In the genomic region with DNA sequence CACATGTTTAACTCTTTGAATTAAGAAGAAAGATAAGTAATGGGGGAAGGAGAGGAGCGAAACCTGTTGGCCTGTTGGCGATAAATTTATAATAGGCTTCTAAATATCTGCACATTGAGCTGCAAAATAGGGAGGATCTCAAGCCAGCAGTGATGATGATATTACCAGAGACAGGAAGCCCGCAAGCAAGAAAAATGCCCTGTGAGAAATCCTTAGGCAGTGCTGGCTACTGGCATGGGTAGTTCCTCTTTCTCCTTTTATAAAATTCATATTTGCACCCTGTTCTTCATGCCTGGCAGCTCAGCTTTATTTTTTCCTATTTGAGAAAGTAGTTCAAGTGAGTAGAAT, we compare ENCODE assay signal across 2 cellular contexts.
TF ChIP-seq lines count a peak whose summit lies in the region.

No MANE protein-coding gene starts in this region.

TF ChIP-seq in H1, 55 proteins besides CTCF, POLR2A, EP300 and RAD21 (continued from another document):
- TF ChIP-seq, protein P1, sequence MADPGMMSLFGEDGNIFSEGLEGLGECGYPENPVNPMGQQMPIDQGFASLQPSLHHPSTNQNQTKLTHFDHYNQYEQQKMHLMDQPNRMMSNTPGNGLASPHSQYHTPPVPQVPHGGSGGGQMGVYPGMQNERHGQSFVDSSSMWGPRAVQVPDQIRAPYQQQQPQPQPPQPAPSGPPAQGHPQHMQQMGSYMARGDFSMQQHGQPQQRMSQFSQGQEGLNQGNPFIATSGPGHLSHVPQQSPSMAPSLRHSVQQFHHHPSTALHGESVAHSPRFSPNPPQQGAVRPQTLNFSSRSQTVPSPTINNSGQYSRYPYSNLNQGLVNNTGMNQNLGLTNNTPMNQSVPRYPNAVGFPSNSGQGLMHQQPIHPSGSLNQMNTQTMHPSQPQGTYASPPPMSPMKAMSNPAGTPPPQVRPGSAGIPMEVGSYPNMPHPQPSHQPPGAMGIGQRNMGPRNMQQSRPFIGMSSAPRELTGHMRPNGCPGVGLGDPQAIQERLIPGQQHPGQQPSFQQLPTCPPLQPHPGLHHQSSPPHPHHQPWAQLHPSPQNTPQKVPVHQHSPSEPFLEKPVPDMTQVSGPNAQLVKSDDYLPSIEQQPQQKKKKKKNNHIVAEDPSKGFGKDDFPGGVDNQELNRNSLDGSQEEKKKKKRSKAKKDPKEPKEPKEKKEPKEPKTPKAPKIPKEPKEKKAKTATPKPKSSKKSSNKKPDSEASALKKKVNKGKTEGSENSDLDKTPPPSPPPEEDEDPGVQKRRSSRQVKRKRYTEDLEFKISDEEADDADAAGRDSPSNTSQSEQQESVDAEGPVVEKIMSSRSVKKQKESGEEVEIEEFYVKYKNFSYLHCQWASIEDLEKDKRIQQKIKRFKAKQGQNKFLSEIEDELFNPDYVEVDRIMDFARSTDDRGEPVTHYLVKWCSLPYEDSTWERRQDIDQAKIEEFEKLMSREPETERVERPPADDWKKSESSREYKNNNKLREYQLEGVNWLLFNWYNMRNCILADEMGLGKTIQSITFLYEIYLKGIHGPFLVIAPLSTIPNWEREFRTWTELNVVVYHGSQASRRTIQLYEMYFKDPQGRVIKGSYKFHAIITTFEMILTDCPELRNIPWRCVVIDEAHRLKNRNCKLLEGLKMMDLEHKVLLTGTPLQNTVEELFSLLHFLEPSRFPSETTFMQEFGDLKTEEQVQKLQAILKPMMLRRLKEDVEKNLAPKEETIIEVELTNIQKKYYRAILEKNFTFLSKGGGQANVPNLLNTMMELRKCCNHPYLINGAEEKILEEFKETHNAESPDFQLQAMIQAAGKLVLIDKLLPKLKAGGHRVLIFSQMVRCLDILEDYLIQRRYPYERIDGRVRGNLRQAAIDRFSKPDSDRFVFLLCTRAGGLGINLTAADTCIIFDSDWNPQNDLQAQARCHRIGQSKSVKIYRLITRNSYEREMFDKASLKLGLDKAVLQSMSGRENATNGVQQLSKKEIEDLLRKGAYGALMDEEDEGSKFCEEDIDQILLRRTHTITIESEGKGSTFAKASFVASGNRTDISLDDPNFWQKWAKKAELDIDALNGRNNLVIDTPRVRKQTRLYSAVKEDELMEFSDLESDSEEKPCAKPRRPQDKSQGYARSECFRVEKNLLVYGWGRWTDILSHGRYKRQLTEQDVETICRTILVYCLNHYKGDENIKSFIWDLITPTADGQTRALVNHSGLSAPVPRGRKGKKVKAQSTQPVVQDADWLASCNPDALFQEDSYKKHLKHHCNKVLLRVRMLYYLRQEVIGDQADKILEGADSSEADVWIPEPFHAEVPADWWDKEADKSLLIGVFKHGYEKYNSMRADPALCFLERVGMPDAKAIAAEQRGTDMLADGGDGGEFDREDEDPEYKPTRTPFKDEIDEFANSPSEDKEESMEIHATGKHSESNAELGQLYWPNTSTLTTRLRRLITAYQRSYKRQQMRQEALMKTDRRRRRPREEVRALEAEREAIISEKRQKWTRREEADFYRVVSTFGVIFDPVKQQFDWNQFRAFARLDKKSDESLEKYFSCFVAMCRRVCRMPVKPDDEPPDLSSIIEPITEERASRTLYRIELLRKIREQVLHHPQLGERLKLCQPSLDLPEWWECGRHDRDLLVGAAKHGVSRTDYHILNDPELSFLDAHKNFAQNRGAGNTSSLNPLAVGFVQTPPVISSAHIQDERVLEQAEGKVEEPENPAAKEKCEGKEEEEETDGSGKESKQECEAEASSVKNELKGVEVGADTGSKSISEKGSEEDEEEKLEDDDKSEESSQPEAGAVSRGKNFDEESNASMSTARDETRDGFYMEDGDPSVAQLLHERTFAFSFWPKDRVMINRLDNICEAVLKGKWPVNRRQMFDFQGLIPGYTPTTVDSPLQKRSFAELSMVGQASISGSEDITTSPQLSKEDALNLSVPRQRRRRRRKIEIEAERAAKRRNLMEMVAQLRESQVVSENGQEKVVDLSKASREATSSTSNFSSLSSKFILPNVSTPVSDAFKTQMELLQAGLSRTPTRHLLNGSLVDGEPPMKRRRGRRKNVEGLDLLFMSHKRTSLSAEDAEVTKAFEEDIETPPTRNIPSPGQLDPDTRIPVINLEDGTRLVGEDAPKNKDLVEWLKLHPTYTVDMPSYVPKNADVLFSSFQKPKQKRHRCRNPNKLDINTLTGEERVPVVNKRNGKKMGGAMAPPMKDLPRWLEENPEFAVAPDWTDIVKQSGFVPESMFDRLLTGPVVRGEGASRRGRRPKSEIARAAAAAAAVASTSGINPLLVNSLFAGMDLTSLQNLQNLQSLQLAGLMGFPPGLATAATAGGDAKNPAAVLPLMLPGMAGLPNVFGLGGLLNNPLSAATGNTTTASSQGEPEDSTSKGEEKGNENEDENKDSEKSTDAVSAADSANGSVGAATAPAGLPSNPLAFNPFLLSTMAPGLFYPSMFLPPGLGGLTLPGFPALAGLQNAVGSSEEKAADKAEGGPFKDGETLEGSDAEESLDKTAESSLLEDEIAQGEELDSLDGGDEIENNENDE (IDR thresholded peaks at IDR 0.05; ENCODE audit: insufficient replicate concordance, low read length) = no peak
- TF ChIP-seq YY1 (IDR thresholded peaks at IDR 0.05; ENCODE audit: low read depth, low read length) (no peak), TAF7 (optimal IDR thresholded peaks at IDR 0.05; ENCODE audit: borderline replicate concordance, low read depth, low read length) (no peak), CEBPB (IDR thresholded peaks at IDR 0.05; ENCODE audit: low read depth, low read length) (no peak), RNF2 (IDR thresholded peaks at IDR 0.05; ENCODE audit: borderline replicate concordance, low read depth, low read length, missing control alignments, poor library complexity, severe bottlenecking) (no peak), NRF1 (IDR thresholded peaks at IDR 0.05; ENCODE audit: low read depth, low read length) (no peak)

TF ChIP-seq in neural cell, 6 proteins besides CTCF, POLR2A, EP300 and RAD21 (continued from another document):
- TF ChIP-seq, protein P2, sequence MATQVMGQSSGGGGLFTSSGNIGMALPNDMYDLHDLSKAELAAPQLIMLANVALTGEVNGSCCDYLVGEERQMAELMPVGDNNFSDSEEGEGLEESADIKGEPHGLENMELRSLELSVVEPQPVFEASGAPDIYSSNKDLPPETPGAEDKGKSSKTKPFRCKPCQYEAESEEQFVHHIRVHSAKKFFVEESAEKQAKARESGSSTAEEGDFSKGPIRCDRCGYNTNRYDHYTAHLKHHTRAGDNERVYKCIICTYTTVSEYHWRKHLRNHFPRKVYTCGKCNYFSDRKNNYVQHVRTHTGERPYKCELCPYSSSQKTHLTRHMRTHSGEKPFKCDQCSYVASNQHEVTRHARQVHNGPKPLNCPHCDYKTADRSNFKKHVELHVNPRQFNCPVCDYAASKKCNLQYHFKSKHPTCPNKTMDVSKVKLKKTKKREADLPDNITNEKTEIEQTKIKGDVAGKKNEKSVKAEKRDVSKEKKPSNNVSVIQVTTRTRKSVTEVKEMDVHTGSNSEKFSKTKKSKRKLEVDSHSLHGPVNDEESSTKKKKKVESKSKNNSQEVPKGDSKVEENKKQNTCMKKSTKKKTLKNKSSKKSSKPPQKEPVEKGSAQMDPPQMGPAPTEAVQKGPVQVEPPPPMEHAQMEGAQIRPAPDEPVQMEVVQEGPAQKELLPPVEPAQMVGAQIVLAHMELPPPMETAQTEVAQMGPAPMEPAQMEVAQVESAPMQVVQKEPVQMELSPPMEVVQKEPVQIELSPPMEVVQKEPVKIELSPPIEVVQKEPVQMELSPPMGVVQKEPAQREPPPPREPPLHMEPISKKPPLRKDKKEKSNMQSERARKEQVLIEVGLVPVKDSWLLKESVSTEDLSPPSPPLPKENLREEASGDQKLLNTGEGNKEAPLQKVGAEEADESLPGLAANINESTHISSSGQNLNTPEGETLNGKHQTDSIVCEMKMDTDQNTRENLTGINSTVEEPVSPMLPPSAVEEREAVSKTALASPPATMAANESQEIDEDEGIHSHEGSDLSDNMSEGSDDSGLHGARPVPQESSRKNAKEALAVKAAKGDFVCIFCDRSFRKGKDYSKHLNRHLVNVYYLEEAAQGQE (IDR thresholded peaks at IDR 0.05; ENCODE audit: borderline replicate concordance) = no peak
- TF ChIP-seq POLR2AphosphoS5 (IDR thresholded peaks at IDR 0.05) (no peak), MXI1 (conservative IDR thresholded peaks at IDR 0.05; ENCODE audit: poor library complexity, severe bottlenecking) (no peak), EZH2 (IDR thresholded peaks at IDR 0.05; ENCODE audit: borderline replicate concordance, insufficient read depth, low read length, poor library complexity, severe bottlenecking) (no peak)
